8 cellular contexts compared by ENCODE assay signal in the genomic region with DNA sequence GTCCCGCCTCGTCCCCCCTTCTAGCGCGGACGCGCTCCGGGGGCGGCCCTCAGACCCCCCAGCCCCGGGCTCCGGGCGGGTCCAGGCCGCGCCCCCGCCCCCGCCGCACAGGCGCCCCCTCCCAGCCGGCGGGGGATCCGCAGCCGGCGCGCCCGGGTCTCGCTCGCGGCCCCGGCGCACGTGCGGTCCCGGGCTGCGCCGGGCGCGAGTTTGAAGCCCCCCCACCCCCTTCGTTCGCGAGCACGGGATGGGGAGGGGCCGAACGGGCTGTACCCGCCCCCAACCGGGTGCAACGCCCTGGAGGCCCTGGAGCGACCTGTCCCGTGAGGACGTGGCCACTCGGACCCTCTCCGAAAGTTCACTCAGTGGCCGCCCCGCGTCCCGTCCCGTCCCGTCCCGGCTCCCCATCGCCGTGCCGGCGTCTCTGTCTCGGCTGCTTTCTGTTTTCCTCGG. TPM values are rescaled to one million over a fixed set of nuclear protein-coding genes. Genes with fewer than 3 reads are reported as not detected.
A peak's percentile ranks its signal among the peaks of the same experiment; 100 is the strongest.
DNase-seq lines count a peak whose midpoint lies in the region; ATAC-seq and TF ChIP-seq lines count a peak whose summit lies in the region.

No MANE protein-coding gene starts in this region.

- H3K4me1 Mint-ChIP-seq in H9, result peaks cover 57 to 63% of the 10 kb centered on the region in 2 experiments
- H3K4me1 Mint-ChIP-seq in activated T-cell treated with anti-CD3 and anti-CD28 coated beads, Interleukin-2, amount 50 U/mL, for 72 hours (ENCODE audit: low read depth), result peaks cover 20% of the 10 kb centered on the region

- peak overlapping the region; percentile 91 to 96 (median 95) for H3K27ac Mint-ChIP-seq in H9
- H3K27ac Mint-ChIP-seq in activated T-cell treated with anti-CD3 and anti-CD28 coated beads, Interleukin-2, amount 50 U/mL, for 72 hours, result no peak overlapping the region

- H3K27me3 Mint-ChIP-seq in H9 (ENCODE audit: low read depth), result peaks cover 21% of the 10 kb centered on the region
- H3K27me3 Mint-ChIP-seq in activated T-cell treated with anti-CD3 and anti-CD28 coated beads, Interleukin-2, amount 50 U/mL, for 72 hours (ENCODE audit: low read depth), result peaks cover 49% of the 10 kb centered on the region

- DNase-seq in AG08396 (ENCODE audit: low spot score) (peak; percentile 72), H9 (no peak), left ventricle myocardium inferior (no peak), retina (peak; percentile 63), OCI-M2 (lab: John Stamatoyannopoulos, UW; ENCODE audit: unreplicated experiment) (no peak), RPMI8226 (no peak)
- peak in 1 of 2 donors; percentile 12 for DNase-seq in activated T-cell treated with anti-CD3 and anti-CD28 coated beads, Interleukin-2, amount 50 U/mL, for 72 hours

- H3K14ac ChIP-seq in H9 (ENCODE audit: insufficient read depth, low read length), result no peak overlapping the region

- H3K56ac ChIP-seq in H9 (ENCODE audit: insufficient read length, low read depth, low read length), result no peak overlapping the region

- peaks cover 9% of the 10 kb centered on the region for H3K79me1 ChIP-seq in H9 (ENCODE audit: insufficient read depth, low read depth, low read length, poor library complexity, severe bottlenecking)

- peak overlapping the region; percentile 57 for H3K9ac ChIP-seq in H9 (ENCODE audit: extremely low read depth, insufficient read length, low read length)

- no peaks in the 10 kb centered on the region for H3K36me3 ChIP-seq in left ventricle myocardium inferior

- no peak overlapping the region for H2BK5ac ChIP-seq in H9 (ENCODE audit: insufficient read length, low read length)

- H3K18ac ChIP-seq in H9 (ENCODE audit: insufficient read length, low read depth, low read length), result no peak overlapping the region

- H3K4ac ChIP-seq in H9 (ENCODE audit: low read depth, low read length), result no peak overlapping the region

- no peak overlapping the region for H3T11ph ChIP-seq in H9 (ENCODE audit: low read length)

- no peaks in the 10 kb centered on the region for H3K9me3 ChIP-seq in H9 (ENCODE audit: control insufficient read depth, low read depth, low read length)
- no peaks in the 10 kb centered on the region for H3K9me3 ChIP-seq in left ventricle myocardium inferior (replicated peaks)

- H2BK12ac ChIP-seq in H9 (ENCODE audit: insufficient read length, low read depth, low read length), result no peak overlapping the region

- no peaks in the 10 kb centered on the region for H4K20me1 ChIP-seq in H9 (ENCODE audit: control insufficient read depth, insufficient read depth, insufficient read length)

- TF ChIP-seq CTCF in H9 (conservative IDR thresholded peaks at IDR 0.05) (no peak; the same call in 2 of the 3 replicates), left ventricle myocardium inferior (IDR thresholded peaks at IDR 0.05; ENCODE audit: borderline replicate concordance) (no peak)

- peaks cover 4 to 7% (median 6%) of the 10 kb centered on the region in 3 experiments; a peak in 6 of 7 replicates for H3K36me3 Mint-ChIP-seq in H9 (ENCODE audit: insufficient read depth in 1 of 3, low read depth in 3 of 3)
- peaks cover 3 to 8% of the 10 kb centered on the region in 2 donors for H3K36me3 Mint-ChIP-seq in activated T-cell treated with anti-CD3 and anti-CD28 coated beads, Interleukin-2, amount 50 U/mL, for 72 hours (ENCODE audit: insufficient read depth in 2 of 2)

- ATAC-seq in activated T-cell treated with anti-CD3 and anti-CD28 coated beads, Interleukin-2, amount 50 U/mL, for 72 hours (replicated peaks in 1 of 2), result peak; percentile 35 to 40
- ATAC-seq in GM18909 (IDR thresholded peaks at IDR 0.05; ENCODE audit: poor library complexity, unreplicated experiment), result no peak

- intact Hi-C loops in left ventricle myocardium inferior (cut with micrococcal nuclease), result no loop called here

- peaks cover 19% of the 10 kb centered on the region; the same call in 1 of the 2 replicates for H3K79me2 ChIP-seq in H9 (ENCODE audit: insufficient read depth, low read length)

- H4K8ac ChIP-seq in H9 (replicated peaks; ENCODE audit: insufficient read length, low read depth, low read length), result no peak overlapping the region

- no peaks in the 10 kb centered on the region; the same call in 1 of the 2 replicates for H3K27me3 ChIP-seq in H9 (ENCODE audit: insufficient read depth, low read length)
- H3K27me3 ChIP-seq in left ventricle myocardium inferior (ENCODE audit: low read depth), result peaks cover 39% of the 10 kb centered on the region

- peak overlapping the region; percentile 91 to 97 for H3K4me3 Mint-ChIP-seq in H9
- H3K4me3 Mint-ChIP-seq in activated T-cell treated with anti-CD3 and anti-CD28 coated beads, Interleukin-2, amount 50 U/mL, for 72 hours, result peak overlapping the region; percentile 90 to 95

- H3K4me3 ChIP-seq in left ventricle myocardium inferior, result peak overlapping the region; percentile 73

- H3K4me1 ChIP-seq in H9 (ENCODE audit: insufficient read depth, low read length) (peaks cover 6% of the 10 kb centered on the region; the same call in 1 of the 2 replicates), left ventricle myocardium inferior (peaks cover 15% of the 10 kb centered on the region)

- no CpG with 5 or more reads among the region's 63 CpGs for WGBS in H9 (ENCODE audit: extremely low coverage, insufficient read length, low lambda C conversion rate)

- peak overlapping the region; percentile 56 for H3K4me2 ChIP-seq in H9 (ENCODE audit: insufficient read depth, insufficient read length, low read length)

- H4K5ac ChIP-seq in H9 (ENCODE audit: insufficient read length, low read depth, low read length), result no peak overlapping the region

- H4K91ac ChIP-seq in H9 (ENCODE audit: insufficient read length, low read depth, low read length), result no peak overlapping the region

- no peak overlapping the region for H2AK5ac ChIP-seq in H9 (ENCODE audit: insufficient read length, low read length)

- no peak overlapping the region for H2BK120ac ChIP-seq in H9 (ENCODE audit: low read depth, low read length, poor library complexity, severe bottlenecking)

- H3K23ac ChIP-seq in H9 (ENCODE audit: insufficient read length, low read depth, low read length), result no peak overlapping the region

- H2BK20ac ChIP-seq in H9 (ENCODE audit: low read depth, low read length, poor library complexity, severe bottlenecking), result no peak overlapping the region

- H2BK15ac ChIP-seq in H9 (ENCODE audit: low read depth, low read length), result no peak overlapping the region

- H3K23me2 ChIP-seq in H9 (ENCODE audit: insufficient read length, low read depth, low read length, poor library complexity, severe bottlenecking), result peaks cover 11% of the 10 kb centered on the region

- H2AFZ ChIP-seq in H9 (ENCODE audit: low read length), result no peak overlapping the region

- no peak overlapping the region for H3K27ac ChIP-seq in H9 (ENCODE audit: insufficient read length, low read depth, low read length)
- no peak overlapping the region for H3K27ac ChIP-seq in left ventricle myocardium inferior (replicated peaks)

- H3K9me3 Mint-ChIP-seq in H9, result no peaks in the 10 kb centered on the region; a peak in 2 of 5 replicates
- H3K9me3 Mint-ChIP-seq in activated T-cell treated with anti-CD3 and anti-CD28 coated beads, Interleukin-2, amount 50 U/mL, for 72 hours, result no peaks in the 10 kb centered on the region

RNA-seq across cellular contexts. Expression of a gene that starts 0.8 kb away (rescaled TPM):
- total RNA-seq in H9 (2021) (192 and 193 TPM in 2 replicates), left ventricle myocardium inferior (2.9 TPM)
- total RNA-seq in activated T-cell treated with anti-CD3 and anti-CD28 coated beads, Interleukin-2, amount 50 U/mL, for 72 hours, result 1 to 10 TPM; 2.2 to 6.2 TPM

Comparison
In these comparisons a context has a peak if more than half of its experiments do, and no peak if none do; other contexts are left out.
1. DNase-seq: peak in AG08396 (single experiment) and retina (single experiment); none in H9 (single experiment), left ventricle myocardium inferior (single experiment), OCI-M2 (single experiment) and RPMI8226 (single experiment).
2. RNA of a gene that starts 0.8 kb away (total RNA-seq): 192 to 193 TPM in H9; 2.2 to 6.2 TPM in activated T-cell treated with anti-CD3 and anti-CD28 coated beads, Interleukin-2, amount 50 U/mL, for 72 hours and 2.9 TPM in left ventricle myocardium inferior (single experiment); every median in the first group is over 10 times any median in the second.